17 cellular contexts compared by ENCODE assay signal in genomic region chr2:75820693-75821092, GRCh38.
"Had no signal": no experiment of that assay in that cellular context is flagged by ENCODE, and none has a peak within 500 bp of the region (broad histone marks: within the 10 kb centered on the region; RNA-seq: fewer than 3 reads in every experiment).

No MANE protein-coding gene starts in this region.

- H3K4me3 ChIP-seq: thyroid gland had no signal

- H3K4me1 ChIP-seq: parathyroid adenoma, thyroid gland had no signal

- H3K27ac ChIP-seq: epithelial cell of prostate, neutrophil, parathyroid adenoma, thyroid gland, WERI-Rb-1 had no signal

- ATAC-seq: activated CD8-positive, alpha-beta memory T cell treated with anti-CD3 and anti-CD28 coated beads, Interleukin-2, amount 10 ng/mL, durations not matched to agents 7 days and 5 days; naive thymus-derived CD8-positive, alpha-beta T cell had no signal

- H3K9me3 ChIP-seq: neutrophil, thyroid gland had no signal

- DNase-seq: activated CD4-positive, alpha-beta memory T cell treated with anti-CD3 and anti-CD28 coated beads for 36 hours; activated CD8-positive, alpha-beta memory T cell treated with anti-CD3 and anti-CD28 coated beads, Interleukin-2, amount 10 ng/mL, durations not matched to agents 7 days and 5 days; activated naive CD4-positive, alpha-beta T cell treated with anti-CD3 and anti-CD28 coated beads, Interleukin-2, amount 10 ng/mL, durations not matched to agents 7 days and 5 days; activated T-cell treated with anti-CD3 and anti-CD28 coated beads, Interleukin-2, amount 50 U/mL, for 1 hour; dermis blood vessel endothelial cell; head of caudate nucleus; kidney glomerular epithelial cell; mesenchymal stem cell; naive thymus-derived CD8-positive, alpha-beta T cell; retina; stimulated activated CD4-positive, alpha-beta T cell treated with anti-CD3 and anti-CD28 coated beads, Interleukin-12 subunit alpha, Interleukin-12 subunit beta, amount 100 ng/mL, for 4 hours; stimulated activated CD4-positive, alpha-beta T cell treated with anti-CD3 and anti-CD28 coated beads, Interleukin-2, amount 100 ng/mL, for 24 hours; thyroid gland; WERI-Rb-1 had no signal

- H3K27me3 ChIP-seq: neutrophil, thyroid gland had no signal

- H3K36me3 ChIP-seq: neutrophil, thyroid gland, WERI-Rb-1 had no signal
